ENCODE assay signal across 8 cellular contexts in genomic region chr12:52036587-52037171, GRCh38. TPM values are rescaled to one million over a fixed set of nuclear protein-coding genes. Genes with fewer than 3 reads are reported as not detected.
DNase-seq lines count a peak whose midpoint lies in the region; ATAC-seq, FAIRE-seq and TF ChIP-seq lines count a peak whose summit lies in the region.

No MANE protein-coding gene starts in this region.

- H3K4me3 ChIP-seq in AG09309 (ENCODE audit: control insufficient read depth, low read depth, low read length) (peak overlapping the region; percentile 92), HUES48 (ENCODE audit: low read depth, low read length) (peak overlapping the region; percentile 63), cardiac muscle cell (peak overlapping the region; percentile 34), pancreas (peak overlapping the region in 2 of 4 donors; percentile 60 to 63), transverse colon (peak overlapping the region in 3 of 4 donors; percentile 12 to 75 (median 62))

- no peak for TF ChIP-seq CTCF in AG09309 (IDR thresholded peaks at IDR 0.05; ENCODE audit: control insufficient read depth, insufficient read depth, low read depth, low read length, missing control alignments)
- no peak for TF ChIP-seq CTCF in cardiac muscle cell (IDR thresholded peaks at IDR 0.05; ENCODE audit: low read depth, low read length)
- TF ChIP-seq CTCF in pancreas (IDR thresholded peaks at IDR 0.05), result no peak
- no peak for TF ChIP-seq CTCF in transverse colon (IDR thresholded peaks at IDR 0.05)

- no peaks in the 10 kb centered on the region for H3K36me3 ChIP-seq in HUES48 (ENCODE audit: control insufficient read depth, insufficient read depth, low read length)
- H3K36me3 ChIP-seq in cardiac muscle cell, result no peaks in the 10 kb centered on the region
- H3K36me3 ChIP-seq in pancreas, result no peaks in the 10 kb centered on the region
- H3K36me3 ChIP-seq in transverse colon, result no peaks in the 10 kb centered on the region

- WGBS in pancreas, 2 donors, result 3 to 4% methylated on average over 50 to 53 of the region's 53 CpGs
- WGBS in transverse colon (ENCODE audit: low coverage in 1 of 2), 2 donors, result 7% methylated on average over 29 of the region's 53 CpGs; no CpG with 5 or more reads in 1 of the 2 donors

- in situ Hi-C loops in transverse colon (cut with MboI; ENCODE audit: low pct_ligation_motif_present in 1 of 4, low pct_unique_long_range_greater_than_20kb in 1 of 4, low sequenced_read_pairs in 3 of 4), result no loop called here

- peak; percentile 57 for TF ChIP-seq POLR2A in transverse colon (IDR thresholded peaks at IDR 0.05)

- H3K27me3 ChIP-seq in HUES48 (ENCODE audit: control insufficient read depth, insufficient read depth, low read length), result peaks cover 52% of the 10 kb centered on the region
- peaks cover 2% of the 10 kb centered on the region for H3K27me3 ChIP-seq in cardiac muscle cell
- no peaks in the 10 kb centered on the region for H3K27me3 ChIP-seq in pancreas
- H3K27me3 ChIP-seq in transverse colon, result no peaks in the 10 kb centered on the region

- no peak for DNase-seq in AG09309 (ENCODE audit: low read depth)
- DNase-seq in GM19238 (ENCODE audit: insufficient read length, low spot score), result peak; percentile 73
- peak; percentile 45 for DNase-seq in activated naive CD8-positive, alpha-beta T cell treated with anti-CD3 and anti-CD28 coated beads, Interleukin-2, amount 50 U/mL, for 16 hours (ENCODE audit: low read depth, low spot score)
- DNase-seq in cardiac muscle cell (ENCODE audit: low read depth in 1 of 2, low spot score in 1 of 2), result peak; percentile 87 to 92
- DNase-seq in pancreas, result peak; percentile 82 to 94 (median 91)
- peak; percentile 94 for DNase-seq in transverse colon

- peak; percentile 94 for TF ChIP-seq EP300 in transverse colon (IDR thresholded peaks at IDR 0.05; ENCODE audit: low read depth)

- no peak for FAIRE-seq in pancreas (lab: Jason Lieb, UNC)

- H3K27ac ChIP-seq in HUES48 (ENCODE audit: low read depth, low read length) (peak overlapping the region; percentile 77), cardiac muscle cell (peak overlapping the region; percentile 37), pancreas (peak overlapping the region; percentile 79 to 90 (median 84)), transverse colon (peak overlapping the region; percentile 77 to 86 (median 80))

- H3K9ac ChIP-seq in HUES48 (ENCODE audit: low read depth, low read length), result peak overlapping the region; percentile 26; the same call in 1 of the 2 replicates

- H3K9me3 ChIP-seq in HUES48 (ENCODE audit: control insufficient read depth, insufficient read depth, low read length) (no peaks in the 10 kb centered on the region), cardiac muscle cell (ENCODE audit: low read depth) (no peaks in the 10 kb centered on the region), pancreas (no peaks in the 10 kb centered on the region), transverse colon (no peaks in the 10 kb centered on the region)

- ATAC-seq in SK-N-SH treated with all-trans-retinoic acid at 6 μM for 48 hours (peak; percentile 22), pancreas (peak; percentile 66 to 72 (median 70))

- H3K4me1 ChIP-seq in HUES48 (ENCODE audit: control insufficient read depth, insufficient read depth, low read length), result peaks cover 18% of the 10 kb centered on the region
- H3K4me1 ChIP-seq in cardiac muscle cell (ENCODE audit: low read depth), result peaks cover 10% of the 10 kb centered on the region
- peaks cover 8 to 26% (median 10%) of the 10 kb centered on the region in 3 donors for H3K4me1 ChIP-seq in pancreas
- peaks cover 20 to 47% (median 34%) of the 10 kb centered on the region in 4 donors for H3K4me1 ChIP-seq in transverse colon

- intact Hi-C loops in pancreas (cut with DNase I), result no loop called here
- intact Hi-C loops in transverse colon (cut with DNase I; ENCODE audit: low total_unique reads), result loop anchor here (1.0 kb wide), 1 partner anchor 33 kb away; the partner anchor contains the start of gene ATG101

TF ChIP-seq in SK-N-SH treated with all-trans-retinoic acid at 6 μM for 48 hours, 23 proteins besides CTCF, POLR2A, EP300 and RAD21:
- peak; percentile 35; the same call in 1 of the 2 replicates for TF ChIP-seq TSHZ2 (CRISPR knock-in tag; IDR thresholded peaks at IDR 0.05)
- TF ChIP-seq PATZ1 (CRISPR knock-in tag; IDR thresholded peaks at IDR 0.05; ENCODE audit: borderline replicate concordance), result peak; percentile 71; the same call in 1 of the 2 replicates
- no peak for TF ChIP-seq BACH2 (CRISPR knock-in tag; IDR thresholded peaks at IDR 0.05; ENCODE audit: borderline replicate concordance)
- TF ChIP-seq ZFP3 (CRISPR knock-in tag; IDR thresholded peaks at IDR 0.05), result 0 out of 2 replicates have a peak, but pooled peaks have one; percentile 22

RNA-seq across cellular contexts. Expression of gene NR4A1, which starts 14.6 kb away (rescaled TPM):
- total RNA-seq in cardiac muscle cell (14.7 and 24.1 TPM in 2 replicates), pancreas (10 to 100 TPM; 11.7 to 55.2 (median 22.0) TPM), transverse colon (100 to 1,000 TPM in 1 of 4 donors, 10 to 100 TPM in 3; 50.7 to 102 (median 76.9) TPM)
- polyA plus RNA-seq in cardiac muscle cell (13.7 and 23.7 TPM in 2 replicates), pancreas (10 to 100 TPM; 76.4 to 85.4 TPM)

RNA-seq across cellular contexts. Expression of gene TAMALIN, which starts 29.9 kb away (rescaled TPM):
- 8.2 and 12.5 TPM in 2 replicates for total RNA-seq in cardiac muscle cell
- polyA plus RNA-seq in cardiac muscle cell, result 8.2 and 15.0 TPM in 2 replicates
- 10 to 100 TPM in 3 of 6 donors, 1 to 10 TPM in 3; 7.1 to 18.0 (median 11.0) TPM for total RNA-seq in pancreas
- polyA plus RNA-seq in pancreas, result 10 to 100 TPM; 25.4 to 51.6 TPM
- total RNA-seq in transverse colon, result 10 to 100 TPM in 2 of 4 donors, 1 to 10 TPM in 2; 5.9 to 20.6 (median 9.7) TPM

RNA-seq across cellular contexts. Expression of gene ATG101, which starts 33.1 kb away (rescaled TPM):
- total RNA-seq in cardiac muscle cell, result 37.4 and 39.9 TPM in 2 replicates
- polyA plus RNA-seq in cardiac muscle cell, result 32.5 and 36.6 TPM in 2 replicates
- 10 to 100 TPM; 13.6 to 20.4 (median 18.7) TPM for total RNA-seq in pancreas
- 10 to 100 TPM; 23.0 to 31.7 TPM for polyA plus RNA-seq in pancreas
- total RNA-seq in transverse colon, result 10 to 100 TPM; 15.7 to 64.1 (median 51.6) TPM

RNA-seq across cellular contexts. Expression of gene SMIM41, which starts 42.8 kb away (rescaled TPM):
- total RNA-seq in cardiac muscle cell (not detected in 2 replicates), pancreas (under 1 TPM in 2 of 6 donors, not detected in 4; 0.09 to 0.20 TPM), transverse colon (1 to 10 TPM in 1 of 4 donors, under 1 TPM in 2, not detected in 1; 0.64 to 1.5 (median 0.80) TPM)
- polyA plus RNA-seq in cardiac muscle cell (not detected in 2 replicates), pancreas (under 1 TPM in 1 of 2 donors, not detected in 1; 0.19 TPM)
